ENCODE assay signal across 15 cellular contexts in the genomic region with DNA sequence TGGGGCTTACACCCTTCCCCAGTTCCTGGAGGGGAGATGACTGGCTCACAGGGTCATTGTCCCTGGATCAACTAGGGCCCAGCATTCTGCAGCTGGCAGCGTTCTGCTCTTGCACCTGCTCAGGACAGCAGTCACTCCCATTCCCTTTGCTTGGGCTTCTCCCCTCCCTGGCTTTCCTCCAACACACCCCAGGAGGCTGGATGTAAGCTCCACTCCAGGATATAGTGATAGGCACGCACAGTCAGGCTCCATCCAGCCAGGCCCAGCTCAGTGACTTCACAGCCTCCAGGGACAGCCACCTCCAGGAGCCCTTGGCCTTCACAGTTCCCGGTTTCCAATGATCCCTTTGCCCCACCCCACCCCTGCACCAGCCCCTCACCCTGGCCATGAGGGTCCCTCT. TPM values are rescaled to one million over a fixed set of nuclear protein-coding genes. Genes with fewer than 3 reads are reported as not detected.
DNase-seq lines count a peak whose midpoint lies in the region; ATAC-seq and FAIRE-seq lines count a peak whose summit lies in the region.
"Had no signal": no experiment of that assay in that cellular context is flagged by ENCODE, and none has a peak within 500 bp of the region (broad histone marks: within the 10 kb centered on the region; RNA-seq: fewer than 3 reads in every experiment).

No MANE protein-coding gene starts in this region.

- no peaks in the 10 kb centered on the region for H3K9me3 ChIP-seq in naive thymus-derived CD4-positive, alpha-beta T cell (ENCODE audit: control insufficient read depth in 2 of 3, low read length in 3 of 3)
- H3K9me3 ChIP-seq: A549 had no signal

- peaks cover 0 to 4% (median 0%) of the 10 kb centered on the region in 5 donors for H3K36me3 Mint-ChIP-seq in naive thymus-derived CD4-positive, alpha-beta T cell

- no peaks in the 10 kb centered on the region for H3K27me3 Mint-ChIP-seq in naive thymus-derived CD4-positive, alpha-beta T cell

- H3K9me3 Mint-ChIP-seq in naive thymus-derived CD4-positive, alpha-beta T cell: no peaks in the 10 kb centered on the region

- peak overlapping the region; percentile 80 for H3K27ac ChIP-seq in naive thymus-derived CD4-positive, alpha-beta T cell (ENCODE audit: low read depth, low read length)
- H3K27ac ChIP-seq: A549, foreskin keratinocyte had no signal

- CTCF ChIA-PET in naive thymus-derived CD4-positive, alpha-beta T cell (lab: Charles Lee): interaction anchor here (0.7 to 4.8 kb wide), 4 partner anchors 12 to 426 kb away, joined by 3 to 25 read pairs (median 8); a partner anchor contains a TSS

- intact Hi-C loops in naive thymus-derived CD4-positive, alpha-beta T cell (cut with micrococcal nuclease): no loop called here

- H3K4me3 ChIP-seq in naive thymus-derived CD4-positive, alpha-beta T cell (ENCODE audit: low read length): no peak overlapping the region
- H3K4me3 ChIP-seq: A549 had no signal

- FAIRE-seq in RCC 7860 (lab: Jason Lieb, UNC): no peak
- FAIRE-seq: A549, keratinocyte had no signal

- H3K4me3 Mint-ChIP-seq in naive thymus-derived CD4-positive, alpha-beta T cell: peak overlapping the region in 3 of 10 donors; percentile 17 to 48 (median 29)

- H3K27me3 ChIP-seq in naive thymus-derived CD4-positive, alpha-beta T cell (ENCODE audit: control insufficient read depth in 2 of 2, insufficient read depth in 2 of 2, low read length in 2 of 2): no peaks in the 10 kb centered on the region
- H3K27me3 ChIP-seq: foreskin keratinocyte had no signal

- peaks cover 22 to 50% (median 35%) of the 10 kb centered on the region in 7 donors for H3K4me1 Mint-ChIP-seq in naive thymus-derived CD4-positive, alpha-beta T cell

- peak overlapping the region; percentile 69 to 99 (median 97) for H3K27ac Mint-ChIP-seq in naive thymus-derived CD4-positive, alpha-beta T cell

- no peak for ATAC-seq in naive thymus-derived CD4-positive, alpha-beta T cell
- ATAC-seq in GM21576 (IDR thresholded peaks at IDR 0.05; ENCODE audit: unreplicated experiment): no peak
- ATAC-seq: A549, foreskin keratinocyte had no signal

- no peaks in the 10 kb centered on the region for H3K36me3 ChIP-seq in naive thymus-derived CD4-positive, alpha-beta T cell (ENCODE audit: control insufficient read depth in 2 of 3, insufficient read depth in 3 of 3, low read length in 3 of 3)

- H3K4me1 ChIP-seq in naive thymus-derived CD4-positive, alpha-beta T cell (ENCODE audit: control insufficient read depth in 2 of 2, insufficient read depth in 2 of 2, low read length in 2 of 2): peaks cover 35 to 52% of the 10 kb centered on the region in 2 donors

- POLR2A ChIA-PET in naive thymus-derived CD4-positive, alpha-beta T cell (lab: Charles Lee): interaction anchor here (1.5 to 2.8 kb wide), 4 partner anchors 13 to 118 kb away, joined by 4 to 11 read pairs (median 4); a partner anchor contains a TSS

- DNase-seq in NCI-H187 (lab: John Stamatoyannopoulos, UW): peak; percentile 26 to 52
- DNase-seq in NCI-H187 treated with DMSO at 0.1 percent for 48 hours (lab: John Stamatoyannopoulos, UW): no peak
- DNase-seq in NCI-H1092 treated with DMSO at 0.1 percent for 48 hours (lab: John Stamatoyannopoulos, UW): peak; percentile 95
- peak; percentile 92 for DNase-seq in NCI-H774 (lab: John Stamatoyannopoulos, UW)
- no peak for DNase-seq in naive thymus-derived CD4-positive, alpha-beta T cell
- no peak for DNase-seq in SW 1271 (lab: John Stamatoyannopoulos, UW)
- no peak for DNase-seq in RCC 7860 (ENCODE audit: low spot score)
- DNase-seq: activated T-cell treated with anti-CD3 and anti-CD28 coated beads for 4 hours; anterior cingulate cortex; effector CD4-positive, alpha-beta T cell; foreskin keratinocyte; HCEC 1CT had no signal

RNA-seq across cellular contexts. Expression of a gene that starts 1.9 kb away (rescaled TPM):
- total RNA-seq in naive thymus-derived CD4-positive, alpha-beta T cell: 1 to 10 TPM; 1.4 to 2.7 (median 1.9) TPM
- under 1 TPM in 1 of 2 donors, not detected in 1; 0.12 TPM for polyA plus RNA-seq in naive thymus-derived CD4-positive, alpha-beta T cell

RNA-seq across cellular contexts. Expression of a gene that starts 53.3 kb away (rescaled TPM):
- total RNA-seq in naive thymus-derived CD4-positive, alpha-beta T cell: 10 to 100 TPM; 21.1 to 69.9 (median 33.9) TPM
- 1 to 10 TPM in 1 of 2 donors, under 1 TPM in 1; 0.98 to 2.3 TPM for polyA plus RNA-seq in naive thymus-derived CD4-positive, alpha-beta T cell

Comparison
In these comparisons a context has a peak if more than half of its experiments do, and no peak if none do; other contexts are left out.
1. DNase-seq: peak in NCI-H187 (2 of 2), NCI-H1092 treated with DMSO at 0.1 percent for 48 hours (single experiment) and NCI-H774 (single experiment); none in NCI-H187 treated with DMSO at 0.1 percent for 48 hours (single experiment), naive thymus-derived CD4-positive, alpha-beta T cell (0 of 9), SW 1271 (0 of 2) and RCC 7860 (single experiment).